In genomic region chr5:33381243-33381642, GRCh38 we compare ENCODE assay signal across 26 cellular contexts.
"Had no signal": no experiment of that assay in that cellular context is flagged by ENCODE, and none has a peak within 500 bp of the region (broad histone marks: within the 10 kb centered on the region; RNA-seq: fewer than 3 reads in every experiment).

No MANE protein-coding gene starts in this region.

- DNase-seq: dermis blood vessel endothelial cell; effector memory CD4-positive, alpha-beta T cell; erythroblast; esophagus squamous epithelium; hypothalamus; immature natural killer cell; islet precursor cell; naive thymus-derived CD8-positive, alpha-beta T cell; nephron progenitor cell; nucleus accumbens; stimulated activated CD4-positive, alpha-beta T cell treated with anti-CD3 and anti-CD28 coated beads, Interleukin-12 subunit alpha, Interleukin-12 subunit beta, amount 100 ng/mL, for 4 hours; stimulated activated CD4-positive, alpha-beta T cell treated with anti-CD3 and anti-CD28 coated beads, Interleukin-1b, Interleukin-23, amount 100 ng/mL, for 48 hours; stimulated activated CD4-positive, alpha-beta T cell treated with anti-CD3 and anti-CD28 coated beads, Interleukin-4, amount 100 ng/mL, for 1 hour; stimulated activated CD8-positive, alpha-beta memory T cell treated with anti-CD3 and anti-CD28 coated beads, Interleukin-4, amount 100 ng/mL, for 48 hours; stimulated activated naive CD4-positive, alpha-beta T cell; stimulated activated naive CD8-positive, alpha-beta T cell treated with anti-CD3 and anti-CD28 coated beads, Interleukin-15, amount 100 ng/mL, for 72 hours; transverse colon; upper lobe of right lung; uterus had no signal

- H3K27me3 ChIP-seq: esophagus squamous epithelium, right atrium auricular region, suprapubic skin, transverse colon, upper lobe of right lung, uterus had no signal

- H3K27me3 Mint-ChIP-seq: stimulated activated naive CD8-positive, alpha-beta T cell treated with anti-CD3 and anti-CD28 coated beads, Interleukin-15, amount 100 ng/mL, for 72 hours had no signal

- H3K9me3 ChIP-seq: prostate gland, upper lobe of right lung had no signal

- H3K4me1 ChIP-seq: esophagus squamous epithelium, prostate gland, right atrium auricular region, suprapubic skin, transverse colon, upper lobe of right lung, uterus had no signal

- H3K4me3 Mint-ChIP-seq: immature natural killer cell; naive thymus-derived CD8-positive, alpha-beta T cell; nephron progenitor cell; stimulated activated naive CD8-positive, alpha-beta T cell treated with anti-CD3 and anti-CD28 coated beads, Interleukin-15, amount 100 ng/mL, for 72 hours had no signal

- ATAC-seq: naive thymus-derived CD8-positive, alpha-beta T cell; sciatic nerve; stimulated activated naive CD8-positive, alpha-beta T cell treated with anti-CD3 and anti-CD28 coated beads, Interleukin-15, amount 100 ng/mL, for 72 hours; upper lobe of right lung had no signal

- H3K4me2 ChIP-seq: smooth muscle cell had no signal

- H3K27ac ChIP-seq: coronary artery, esophagus squamous epithelium, prostate gland, right atrium auricular region, suprapubic skin, transverse colon, upper lobe of right lung, uterus had no signal

- H3K4me3 ChIP-seq: coronary artery, esophagus squamous epithelium, lung, prostate gland, right atrium auricular region, smooth muscle cell, suprapubic skin, transverse colon, upper lobe of right lung, uterus had no signal

- H3K27ac Mint-ChIP-seq: immature natural killer cell; naive thymus-derived CD8-positive, alpha-beta T cell; nephron progenitor cell; stimulated activated naive CD8-positive, alpha-beta T cell treated with anti-CD3 and anti-CD28 coated beads, Interleukin-15, amount 100 ng/mL, for 72 hours had no signal

- H3K36me3 ChIP-seq: esophagus squamous epithelium, prostate gland, right atrium auricular region, suprapubic skin, transverse colon, upper lobe of right lung, uterus had no signal

- H3K36me3 Mint-ChIP-seq: immature natural killer cell had no signal

- H3K4me1 Mint-ChIP-seq: immature natural killer cell; naive thymus-derived CD8-positive, alpha-beta T cell; nephron progenitor cell; stimulated activated naive CD8-positive, alpha-beta T cell treated with anti-CD3 and anti-CD28 coated beads, Interleukin-15, amount 100 ng/mL, for 72 hours had no signal
